Comparison of ENCODE assay signal across 16 cellular contexts in the genomic region with DNA sequence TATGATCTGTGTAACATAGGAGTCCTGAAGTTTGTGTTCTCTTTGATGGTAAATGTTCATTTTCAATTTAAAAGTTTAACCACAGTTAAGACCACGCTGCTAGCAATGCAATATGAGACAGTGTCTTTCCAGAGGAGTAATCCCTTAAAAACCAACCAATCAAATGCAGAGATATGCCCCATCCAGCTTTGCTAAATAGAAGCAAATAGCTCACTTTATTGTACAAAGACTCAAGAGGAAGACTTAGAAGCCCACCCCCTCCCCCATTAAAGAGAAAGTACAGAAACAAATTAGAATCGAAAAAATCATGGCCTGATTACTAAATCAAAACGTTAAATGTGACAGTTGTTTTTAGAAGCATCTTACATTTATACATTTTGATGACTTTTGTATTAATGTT. TPM values are rescaled to one million over a fixed set of nuclear protein-coding genes. Genes with fewer than 3 reads are reported as not detected.
DNase-seq lines count a peak whose midpoint lies in the region; ATAC-seq and TF ChIP-seq lines count a peak whose summit lies in the region.
"Had no signal": no experiment of that assay in that cellular context is flagged by ENCODE, and none has a peak within 500 bp of the region (broad histone marks: within the 10 kb centered on the region; RNA-seq: fewer than 3 reads in every experiment).

No MANE protein-coding gene starts in this region.

- no peak for TF ChIP-seq CTCF in DND-41 (IDR thresholded peaks at IDR 0.05; ENCODE audit: borderline replicate concordance, extremely low read depth, low read length, poor library complexity, severe bottlenecking)
- no peak for TF ChIP-seq CTCF in WTC11 (IDR thresholded peaks at IDR 0.05)
- TF ChIP-seq CTCF in nephron progenitor cell (IDR thresholded peaks at IDR 0.05): no peak

- H3K27ac ChIP-seq in DND-41 (ENCODE audit: low read length): no peak overlapping the region
- H3K27ac ChIP-seq: tibial artery had no signal

- in situ Hi-C loops in KBM-7 (cut with MboI; ENCODE audit: low pct_unique_long_range_greater_than_20kb, low sequenced_read_pairs): no loop called here

- H3K9me3 Mint-ChIP-seq in WTC11: no peaks in the 10 kb centered on the region
- H3K9me3 Mint-ChIP-seq in nephron progenitor cell: no peaks in the 10 kb centered on the region
- H3K9me3 Mint-ChIP-seq: activated naive CD8-positive, alpha-beta T cell treated with anti-CD3 and anti-CD28 coated beads for 36 hours; CD8-positive, alpha-beta T cell had no signal

- no peaks in the 10 kb centered on the region for H3K9me3 ChIP-seq in DND-41 (ENCODE audit: insufficient read depth, low read length, severe bottlenecking)
- H3K9me3 ChIP-seq: prostate gland, tibial artery had no signal

- peak overlapping the region; percentile 4; the same call in 1 of the 2 replicates for H3K4me3 Mint-ChIP-seq in WTC11
- H3K4me3 Mint-ChIP-seq in nephron progenitor cell: peak overlapping the region; percentile 41

- H3K79me2 ChIP-seq in DND-41 (ENCODE audit: insufficient read depth, low read length): peaks cover 49% of the 10 kb centered on the region

- no peak overlapping the region for H3K9ac ChIP-seq in DND-41 (ENCODE audit: low read depth, low read length)

- H3K36me3 Mint-ChIP-seq in WTC11: peaks cover 3% of the 10 kb centered on the region
- no peaks in the 10 kb centered on the region for H3K36me3 Mint-ChIP-seq in nephron progenitor cell (ENCODE audit: low read depth)

- CTCF ChIA-PET in WTC11 (lab: Charles Lee): no interaction called here

- POLR2A ChIA-PET in WTC11 (lab: Charles Lee): no interaction called here

- H3K27ac Mint-ChIP-seq in WTC11: no peak overlapping the region
- H3K27ac Mint-ChIP-seq in nephron progenitor cell: no peak overlapping the region

- H3K4me1 Mint-ChIP-seq in WTC11 (peaks cover 21% of the 10 kb centered on the region), nephron progenitor cell (peaks cover 24% of the 10 kb centered on the region)

- H3K27me3 Mint-ChIP-seq in WTC11 (ENCODE audit: low read depth) (peaks cover 63% of the 10 kb centered on the region), nephron progenitor cell (ENCODE audit: low read depth, poor library complexity) (peaks cover 3% of the 10 kb centered on the region)
- H3K27me3 Mint-ChIP-seq: activated naive CD8-positive, alpha-beta T cell treated with anti-CD3 and anti-CD28 coated beads for 36 hours had no signal

- H4K20me1 ChIP-seq in DND-41 (ENCODE audit: insufficient read depth, low read length): peaks cover 11% of the 10 kb centered on the region; the same call in 1 of the 2 replicates

- 0 out of 2 replicates have a peak overlapping the region, but pooled peaks have one; percentile 96 for H3K4me2 ChIP-seq in DND-41 (ENCODE audit: insufficient read depth, low read length)

- H3K4me3 ChIP-seq in DND-41 (ENCODE audit: low read depth in 1 of 2, low read length in 2 of 2): no peak overlapping the region
- H3K4me3 ChIP-seq: tibial artery had no signal

- peaks cover 6% of the 10 kb centered on the region; the same call in 1 of the 2 replicates for H3K36me3 ChIP-seq in DND-41 (ENCODE audit: insufficient read depth, low read length)
- H3K36me3 ChIP-seq: prostate gland, tibial artery had no signal

- H3K4me1 ChIP-seq in DND-41 (ENCODE audit: insufficient read depth, low read length): peaks cover 17% of the 10 kb centered on the region
- H3K4me1 ChIP-seq: prostate gland had no signal

- DNase-seq in DND-41 (no peak), KBM-7 (peak; percentile 32), WTC11 (ENCODE audit: low spot score) (no peak), nephron progenitor cell (no peak), putamen (ENCODE audit: low spot score) (no peak), pons (ENCODE audit: low spot score) (no peak), NCI-H1105 treated with DMSO at 0.1 percent for 48 hours (lab: John Stamatoyannopoulos, UW) (no peak)
- DNase-seq: activated naive CD8-positive, alpha-beta T cell treated with anti-CD3 and anti-CD28 coated beads for 36 hours; caudate nucleus; CD8-positive, alpha-beta T cell; foreskin melanocyte; midbrain; NCI-H1105; tibial artery had no signal

- no peak overlapping the region for H2AFZ ChIP-seq in DND-41 (ENCODE audit: low read depth, low read length)

- ATAC-seq in DND-41 (ENCODE audit: insufficient read depth, low read depth) (no peak), WTC11 (no peak)
- ATAC-seq: CD8-positive, alpha-beta T cell; SK-N-SH treated with all-trans-retinoic acid at 6 μM for 48 hours had no signal

- H3K27me3 ChIP-seq in DND-41 (ENCODE audit: insufficient read depth, low read length, poor library complexity): no peaks in the 10 kb centered on the region
- H3K27me3 ChIP-seq: tibial artery had no signal

TF ChIP-seq in WTC11, 78 proteins besides CTCF, POLR2A, EP300 and RAD21:
- TF ChIP-seq SOX15 (CRISPR knock-in tag; IDR thresholded peaks at IDR 0.05): no peak
- TF ChIP-seq MYBL2 (CRISPR knock-in tag; IDR thresholded peaks at IDR 0.05): no peak
- TF ChIP-seq TEAD1 (CRISPR knock-in tag; IDR thresholded peaks at IDR 0.05): no peak
- TF ChIP-seq NFYB (CRISPR knock-in tag; conservative IDR thresholded peaks at IDR 0.05; ENCODE audit: low read depth): no peak
- TF ChIP-seq OVOL2 (CRISPR knock-in tag; IDR thresholded peaks at IDR 0.05; ENCODE audit: borderline replicate concordance): no peak
- no peak for TF ChIP-seq CREM (CRISPR knock-in tag; IDR thresholded peaks at IDR 0.05)
- TF ChIP-seq KAT7 (CRISPR knock-in tag; IDR thresholded peaks at IDR 0.05; ENCODE audit: borderline replicate concordance): no peak
- TF ChIP-seq ZNF416 (CRISPR knock-in tag; IDR thresholded peaks at IDR 0.05): no peak
TF ChIP-seq in WTC11: peak in this region for 0.

RNA-seq across cellular contexts. Expression of a gene that starts 2.1 kb away (rescaled TPM):
- total RNA-seq in WTC11 (2021): 232 to 253 TPM (median 242 TPM) in 3 replicates
